Comparison of ENCODE assay signal across 13 cellular contexts in genomic region chr3:186461141-186461540, GRCh38.
DNase-seq lines count a peak whose midpoint lies in the region; ATAC-seq, FAIRE-seq and TF ChIP-seq lines count a peak whose summit lies in the region.
"Had no signal": no experiment of that assay in that cellular context is flagged by ENCODE, and none has a peak within 500 bp of the region (broad histone marks: within the 10 kb centered on the region; RNA-seq: fewer than 3 reads in every experiment).

No MANE protein-coding gene starts in this region.

- H3K27ac Mint-ChIP-seq in astrocyte (ENCODE audit: unreplicated experiment), result no peak overlapping the region
- no peak overlapping the region for H3K27ac Mint-ChIP-seq in activated CD4-positive, alpha-beta T cell treated with anti-CD3 and anti-CD28 coated beads, Interleukin-2, amount 10 ng/mL, durations not matched to agents 24 days and 14 days
- H3K27ac Mint-ChIP-seq: activated CD4-positive, alpha-beta T cell treated with anti-CD3 and anti-CD28 coated beads, Interleukin-2, amount 10 ng/mL, durations not matched to agents 7 days and 5 days; nephron had no signal

- H3K4me3 ChIP-seq in astrocyte (ENCODE audit: insufficient read depth, low read depth, low read length), result no peak overlapping the region

- H2AFZ ChIP-seq in astrocyte (ENCODE audit: low read depth, low read length), result no peak overlapping the region

- FAIRE-seq in astrocyte (lab: Jason Lieb, UNC), result no peak
- FAIRE-seq: GM12891 had no signal

- intact Hi-C loops in posterior vena cava (cut with DNase I), result no loop called here
- intact Hi-C loops in activated CD4-positive, alpha-beta T cell treated with anti-CD3 and anti-CD28 coated beads, Interleukin-2, amount 10 ng/mL, durations not matched to agents 24 days and 14 days (cut with micrococcal nuclease), result loop anchor here (5.0 kb wide), 1 partner anchor 76 kb away; no protein-coding TSS in a partner anchor

- no peak for TF ChIP-seq CTCF in astrocyte (IDR thresholded peaks at IDR 0.05; ENCODE audit: insufficient read depth, low read depth, low read length)

- no peaks in the 10 kb centered on the region for H3K79me2 ChIP-seq in astrocyte (ENCODE audit: insufficient read depth, low read length)

- H3K27ac ChIP-seq in astrocyte (ENCODE audit: low read depth, low read length), result no peak overlapping the region

- H3K4me1 ChIP-seq in astrocyte (ENCODE audit: insufficient read depth, low read length), result peaks cover 7% of the 10 kb centered on the region

- H3K4me2 ChIP-seq in astrocyte (ENCODE audit: low read length), result no peak overlapping the region

- ATAC-seq in GM21447 (IDR thresholded peaks at IDR 0.05; ENCODE audit: unreplicated experiment), result no peak

- H3K27me3 Mint-ChIP-seq in astrocyte (ENCODE audit: low read depth, unreplicated experiment), result peaks cover 3% of the 10 kb centered on the region
- H3K27me3 Mint-ChIP-seq in activated CD4-positive, alpha-beta T cell treated with anti-CD3 and anti-CD28 coated beads, Interleukin-2, amount 10 ng/mL, durations not matched to agents 24 days and 14 days, result peaks cover 8% of the 10 kb centered on the region

- peaks cover 8% of the 10 kb centered on the region for H3K27me3 ChIP-seq in astrocyte (ENCODE audit: insufficient read depth, low read length)

- H3K4me3 Mint-ChIP-seq in astrocyte (ENCODE audit: unreplicated experiment), result no peak overlapping the region
- H3K4me3 Mint-ChIP-seq in activated CD4-positive, alpha-beta T cell treated with anti-CD3 and anti-CD28 coated beads, Interleukin-2, amount 10 ng/mL, durations not matched to agents 24 days and 14 days, result no peak overlapping the region
- H3K4me3 Mint-ChIP-seq: activated CD4-positive, alpha-beta T cell treated with anti-CD3 and anti-CD28 coated beads, Interleukin-2, amount 10 ng/mL, durations not matched to agents 7 days and 5 days; nephron had no signal

- H3K4me1 Mint-ChIP-seq in astrocyte (ENCODE audit: low read depth, unreplicated experiment), result peaks cover 40% of the 10 kb centered on the region
- no peaks in the 10 kb centered on the region for H3K4me1 Mint-ChIP-seq in activated CD4-positive, alpha-beta T cell treated with anti-CD3 and anti-CD28 coated beads, Interleukin-2, amount 10 ng/mL, durations not matched to agents 24 days and 14 days
- H3K4me1 Mint-ChIP-seq: activated CD4-positive, alpha-beta T cell treated with anti-CD3 and anti-CD28 coated beads, Interleukin-2, amount 10 ng/mL, durations not matched to agents 7 days and 5 days; nephron had no signal

- no peak overlapping the region for H3K9ac ChIP-seq in astrocyte (ENCODE audit: low read length)

- H3K36me3 Mint-ChIP-seq in astrocyte (ENCODE audit: low read depth, unreplicated experiment), result peaks cover 3% of the 10 kb centered on the region
- H3K36me3 Mint-ChIP-seq in activated CD4-positive, alpha-beta T cell treated with anti-CD3 and anti-CD28 coated beads, Interleukin-2, amount 10 ng/mL, durations not matched to agents 24 days and 14 days (ENCODE audit: low read depth), result no peaks in the 10 kb centered on the region

- DNase-seq in AG20443 (ENCODE audit: low spot score) (peak; percentile 38), HS-5 (ENCODE audit: low read depth) (peak; percentile 38), astrocyte (ENCODE audit: low read depth) (peak; percentile 81), iris pigment epithelial cell (ENCODE audit: low read depth) (peak; percentile 80), posterior vena cava (ENCODE audit: low spot score) (no peak), GOT3 (lab: John Stamatoyannopoulos, UW) (no peak)
- no peak for DNase-seq in activated CD4-positive, alpha-beta T cell treated with anti-CD3 and anti-CD28 coated beads, Interleukin-2, amount 10 ng/mL, durations not matched to agents 24 days and 14 days
- DNase-seq: activated CD4-positive, alpha-beta T cell treated with anti-CD3 and anti-CD28 coated beads, Interleukin-2, amount 10 ng/mL, durations not matched to agents 7 days and 5 days; activated gamma-delta T cell; Karpas-422 had no signal

- H3K36me3 ChIP-seq in astrocyte (ENCODE audit: insufficient read depth, low read length), result no peaks in the 10 kb centered on the region

- peaks cover 3% of the 10 kb centered on the region for H3K9me3 Mint-ChIP-seq in astrocyte (ENCODE audit: unreplicated experiment)
- H3K9me3 Mint-ChIP-seq in activated CD4-positive, alpha-beta T cell treated with anti-CD3 and anti-CD28 coated beads, Interleukin-2, amount 10 ng/mL, durations not matched to agents 24 days and 14 days, result no peaks in the 10 kb centered on the region
- H3K9me3 Mint-ChIP-seq: nephron had no signal

- H4K20me1 ChIP-seq in astrocyte (ENCODE audit: insufficient read depth, low read length), result no peaks in the 10 kb centered on the region

- H3K9me3 ChIP-seq in astrocyte (ENCODE audit: insufficient read depth, low read depth, low read length), result no peaks in the 10 kb centered on the region

Comparison
In these comparisons a context has a peak if more than half of its experiments do, and no peak if none do; other contexts are left out.
1. DNase-seq: peak in AG20443 (single experiment), HS-5 (single experiment), astrocyte (single experiment) and iris pigment epithelial cell (single experiment); none in posterior vena cava (single experiment), GOT3 (single experiment) and activated CD4-positive, alpha-beta T cell treated with anti-CD3 and anti-CD28 coated beads, Interleukin-2, amount 10 ng/mL, durations not matched to agents 24 days and 14 days (single experiment).